9 cellular contexts compared by ENCODE assay signal in the genomic region with DNA sequence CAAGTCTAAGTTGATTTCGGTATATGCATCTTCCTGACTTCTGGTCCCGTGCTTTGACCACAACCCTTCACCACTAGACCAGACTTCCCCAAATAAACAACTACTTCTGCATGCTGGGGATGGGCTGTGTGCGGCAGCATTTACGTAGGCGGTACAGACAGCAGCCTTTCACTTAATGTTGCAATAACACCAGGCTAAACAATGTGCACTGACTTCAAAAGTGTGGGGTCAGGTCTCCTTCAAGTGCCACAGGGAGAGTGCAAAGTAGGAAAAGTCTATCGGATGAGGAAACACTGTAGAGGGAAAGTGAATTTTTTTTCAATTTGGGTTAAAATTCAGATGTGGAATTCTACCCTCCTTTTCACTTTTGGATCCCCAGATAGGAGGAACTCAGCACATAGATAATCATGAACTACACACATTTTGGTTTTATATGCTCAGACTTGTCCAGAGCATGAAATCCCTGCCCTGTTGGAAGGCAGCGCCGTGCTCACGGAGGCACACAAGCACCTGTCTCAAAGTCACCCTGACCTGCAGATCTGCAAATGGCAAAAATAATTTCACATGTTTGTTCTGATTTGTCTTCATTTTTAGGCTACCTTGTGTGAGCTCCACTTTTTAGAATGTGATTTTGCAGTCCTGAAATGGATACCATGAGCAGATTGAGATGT. TPM values are rescaled to one million over a fixed set of nuclear protein-coding genes. Genes with fewer than 3 reads are reported as not detected.
A peak's percentile ranks its signal among the peaks of the same experiment; 100 is the strongest.
DNase-seq lines count a peak whose midpoint lies in the region; ATAC-seq and TF ChIP-seq lines count a peak whose summit lies in the region.
"Had no signal": no experiment of that assay in that cellular context is flagged by ENCODE, and none has a peak within 500 bp of the region (broad histone marks: within the 10 kb centered on the region; RNA-seq: fewer than 3 reads in every experiment).

No MANE protein-coding gene starts in this region.

- intact Hi-C loops in sciatic nerve (cut with DNase I), result no loop called here

- no peak for TF ChIP-seq CTCF in GM13977 (IDR thresholded peaks at IDR 0.05; ENCODE audit: extremely low read depth, insufficient read depth, missing control alignments)
- no peak for TF ChIP-seq CTCF in fibroblast of villous mesenchyme (IDR thresholded peaks at IDR 0.05; ENCODE audit: insufficient read depth, low read depth, low read length)

- no peak for ATAC-seq in sciatic nerve
- no peak for ATAC-seq in GM21447 (IDR thresholded peaks at IDR 0.05; ENCODE audit: unreplicated experiment)

- DNase-seq in GM13977 (ENCODE audit: low spot score), result peak; percentile 38
- peak; percentile 76 for DNase-seq in T-helper 22 cell (ENCODE audit: low read depth)
- peak; percentile 95 for DNase-seq in fibroblast of villous mesenchyme (ENCODE audit: low read depth)
- DNase-seq in sciatic nerve (ENCODE audit: low spot score), result peak; percentile 49
- no peak for DNase-seq in NK-92 treated with Interleukin-12 subunit alpha and Interleukin-12 subunit beta, amount 100 ng/mL, for 24 hours (lab: John Stamatoyannopoulos, UW)
- DNase-seq in mesenteric fat pad (ENCODE audit: low spot score), result no peak
- no peak for DNase-seq in A172 (ENCODE audit: low spot score)
- DNase-seq: NCI-H146 had no signal

- in situ Hi-C loops in GM13977 (cut with MboI; ENCODE audit: low pct_unique_long_range_greater_than_20kb, low sequenced_read_pairs, unreplicated experiment), result no loop called here

- no peak overlapping the region for H3K4me3 ChIP-seq in fibroblast of villous mesenchyme (ENCODE audit: low read depth, low read length)

RNA-seq across cellular contexts. Expression of a gene that starts 3.6 kb away (rescaled TPM):
- total RNA-seq in fibroblast of villous mesenchyme, result 108 and 122 TPM in 2 replicates
- total RNA-seq in sciatic nerve, result 209 TPM
- 1,900 TPM for total RNA-seq in mesenteric fat pad
- total RNA-seq in A172 (2014; rRNA removed; shearing (Covaris generic)), result 0.89 and 2.2 TPM in 2 replicates

Comparison
In these comparisons a context has a peak if more than half of its experiments do, and no peak if none do; other contexts are left out.
1. DNase-seq: peak in GM13977 (single experiment), T-helper 22 cell (single experiment), fibroblast of villous mesenchyme (single experiment) and sciatic nerve (single experiment); none in NK-92 treated with Interleukin-12 subunit alpha and Interleukin-12 subunit beta, amount 100 ng/mL, for 24 hours (single experiment), mesenteric fat pad (single experiment) and A172 (single experiment).
2. RNA of a gene that starts 3.6 kb away (total RNA-seq): 1,900 TPM in mesenteric fat pad (single experiment), 209 TPM in sciatic nerve (single experiment) and 108 to 122 TPM in fibroblast of villous mesenchyme; 0.89 to 2.2 TPM in A172; every median in the first group is over 10 times any median in the second.